1 cellular context compared by ENCODE assay signal in genomic region chr7:158834799-158835784, GRCh38.
TF ChIP-seq lines count a peak whose summit lies in the region.

No MANE protein-coding gene starts in this region.

TF ChIP-seq in endothelial cell of umbilical vein, 7 proteins besides CTCF, POLR2A, EP300 and RAD21:
- no peak for TF ChIP-seq MAX (IDR thresholded peaks at IDR 0.05; ENCODE audit: insufficient read depth, insufficient read length)
- TF ChIP-seq EZH2 (IDR thresholded peaks at IDR 0.05; ENCODE audit: borderline replicate concordance, low read depth, low read length, severe bottlenecking), result no peak
- no peak for TF ChIP-seq POLR2AphosphoS5 (IDR thresholded peaks at IDR 0.05; ENCODE audit: insufficient read depth, low read depth, low read length)
- no peak for TF ChIP-seq FOS (IDR thresholded peaks at IDR 0.05; ENCODE audit: borderline replicate concordance, insufficient read depth, low read length)
- no peak for TF ChIP-seq MYC (IDR thresholded peaks at IDR 0.05; ENCODE audit: low read depth, low read length)
- no peak for TF ChIP-seq GATA2 (IDR thresholded peaks at IDR 0.05; ENCODE audit: insufficient read depth, insufficient read length, low read depth, low read length)
- TF ChIP-seq JUN (IDR thresholded peaks at IDR 0.05; ENCODE audit: borderline replicate concordance, insufficient read depth, insufficient read length, low read depth), result no peak
